15 cellular contexts compared by ENCODE assay signal in genomic region chr1:202835548-202836072, GRCh38. TPM values are rescaled to one million over a fixed set of nuclear protein-coding genes. Genes with fewer than 3 reads are reported as not detected.
A peak's percentile ranks its signal among the peaks of the same experiment; 100 is the strongest.
DNase-seq lines count a peak whose midpoint lies in the region; ATAC-seq and TF ChIP-seq lines count a peak whose summit lies in the region.
"Had no signal": no experiment of that assay in that cellular context is flagged by ENCODE, and none has a peak within 500 bp of the region (broad histone marks: within the 10 kb centered on the region; RNA-seq: fewer than 3 reads in every experiment).

No MANE protein-coding gene starts in this region.

- CTCF ChIA-PET in Caco-2 (lab: Charles Lee): no interaction called here

- peak; percentile 8 for DNase-seq in stimulated activated CD4-positive, alpha-beta T cell treated with anti-CD3 and anti-CD28 coated beads, Interleukin-4, amount 100 ng/mL, for 24 hours
- DNase-seq in stimulated activated CD4-positive, alpha-beta T cell treated with anti-CD3 and anti-CD28 coated beads, Interleukin-2, amount 100 ng/mL, for 48 hours: no peak
- DNase-seq in T-helper 22 cell (ENCODE audit: low read depth): peak; percentile 7
- peak; percentile 76 for DNase-seq in endodermal cell
- no peak for DNase-seq in upper lobe of right lung
- DNase-seq in AG08396 (ENCODE audit: low spot score): no peak
- no peak for DNase-seq in Caco-2
- DNase-seq in stomach: no peak
- DNase-seq: C1 segment of cervical spinal cord, cerebellar nuclear complex, NCI-H2081, uterus had no signal

- H3K9me3 ChIP-seq in endodermal cell (ENCODE audit: control insufficient read depth, low read length) (no peaks in the 10 kb centered on the region), upper lobe of right lung (no peaks in the 10 kb centered on the region), Caco-2 (no peaks in the 10 kb centered on the region), stomach (no peaks in the 10 kb centered on the region)
- H3K9me3 ChIP-seq: uterus had no signal

- POLR2A ChIA-PET in Caco-2 (lab: Charles Lee): no interaction called here

- 58% methylated on average over 3 of the region's 3 CpGs; no CpG with 5 or more reads in 1 of the 2 experiments for WGBS in endodermal cell (ENCODE audit: insufficient coverage in 1 of 2, insufficient read length in 1 of 2), 2 experiments
- WGBS in stomach, 5 donors: 30 to 54% (median 51%) methylated on average over 3 of the region's 3 CpGs

- H3K27me3 ChIP-seq in endodermal cell (ENCODE audit: control insufficient read depth, insufficient read depth, low read length, poor library complexity, severe bottlenecking) (peaks cover 21% of the 10 kb centered on the region), upper lobe of right lung (no peaks in the 10 kb centered on the region), Caco-2 (replicated peaks; ENCODE audit: control insufficient read depth, insufficient read depth, low read length) (no peaks in the 10 kb centered on the region), stomach (peaks cover 0 to 6% (median 0%) of the 10 kb centered on the region in 3 donors)
- H3K27me3 ChIP-seq: uterus had no signal

- TF ChIP-seq EP300 in stomach (IDR thresholded peaks at IDR 0.05): no peak

- no peak overlapping the region for H3K9ac ChIP-seq in endodermal cell (ENCODE audit: extremely low read depth, low read length, poor library complexity, severe bottlenecking)

- no peak overlapping the region for H3K4me3 ChIP-seq in endodermal cell (ENCODE audit: low read length)
- H3K4me3 ChIP-seq in upper lobe of right lung: no peak overlapping the region
- no peak overlapping the region for H3K4me3 ChIP-seq in Caco-2 (ENCODE audit: low read depth, low read length)
- H3K4me3 ChIP-seq in stomach: no peak overlapping the region
- H3K4me3 ChIP-seq: uterus had no signal

- intact Hi-C loops in upper lobe of right lung (cut with DNase I): no loop called here
- intact Hi-C loops in Caco-2 (cut with micrococcal nuclease; ENCODE audit: unreplicated experiment): no loop called here
- intact Hi-C loops in stomach (cut with DNase I; ENCODE audit: low total_unique reads): no loop called here

- H3K4me1 Mint-ChIP-seq in endodermal cell: peaks cover 20% of the 10 kb centered on the region
- peaks cover 11% of the 10 kb centered on the region for H3K4me1 Mint-ChIP-seq in Caco-2 (ENCODE audit: low read depth, unreplicated experiment)

- peak; percentile 34 for ATAC-seq in upper lobe of right lung

- no TSS peak for BruUV-seq in Caco-2 (replicated peaks; lab: Mats Ljungman, UMichigan)

- H3K27me3 Mint-ChIP-seq in endodermal cell (ENCODE audit: insufficient read depth) (peaks cover 38% of the 10 kb centered on the region), Caco-2 (ENCODE audit: insufficient read depth, unreplicated experiment) (no peaks in the 10 kb centered on the region)

- no peaks in the 10 kb centered on the region for H3K9me3 Mint-ChIP-seq in endodermal cell
- H3K9me3 Mint-ChIP-seq in Caco-2 (ENCODE audit: unreplicated experiment): no peaks in the 10 kb centered on the region

- H3K4me1 ChIP-seq in endodermal cell (ENCODE audit: control insufficient read depth, insufficient read depth, low read length): peaks cover 4% of the 10 kb centered on the region
- peaks cover 9% of the 10 kb centered on the region for H3K4me1 ChIP-seq in upper lobe of right lung
- peaks cover 11% of the 10 kb centered on the region for H3K4me1 ChIP-seq in Caco-2
- peaks cover 0 to 22% (median 0%) of the 10 kb centered on the region in 4 donors for H3K4me1 ChIP-seq in stomach
- H3K4me1 ChIP-seq: uterus had no signal

- TF ChIP-seq POLR2A in stomach (IDR thresholded peaks at IDR 0.05): no peak

- H3K36me3 ChIP-seq in endodermal cell (ENCODE audit: control insufficient read depth, insufficient read depth, low read length): no peaks in the 10 kb centered on the region
- no peaks in the 10 kb centered on the region for H3K36me3 ChIP-seq in upper lobe of right lung
- H3K36me3 ChIP-seq in Caco-2 (ENCODE audit: control insufficient read depth, insufficient read depth, low read length): no peaks in the 10 kb centered on the region
- no peaks in the 10 kb centered on the region for H3K36me3 ChIP-seq in stomach
- H3K36me3 ChIP-seq: uterus had no signal

- H3K36me3 Mint-ChIP-seq in endodermal cell (ENCODE audit: low read depth): no peaks in the 10 kb centered on the region
- no peaks in the 10 kb centered on the region for H3K36me3 Mint-ChIP-seq in Caco-2 (ENCODE audit: insufficient read depth, unreplicated experiment)

- H3K27ac Mint-ChIP-seq in endodermal cell (peak overlapping the region; percentile 48), Caco-2 (ENCODE audit: unreplicated experiment) (no peak overlapping the region)
- H3K27ac Mint-ChIP-seq: progenitor cell of endocrine pancreas had no signal

- no peak for TF ChIP-seq CTCF in endodermal cell (conservative IDR thresholded peaks at IDR 0.05)
- TF ChIP-seq CTCF in upper lobe of right lung (IDR thresholded peaks at IDR 0.05): no peak
- TF ChIP-seq CTCF in Caco-2 (IDR thresholded peaks at IDR 0.05; ENCODE audit: insufficient read depth in 1 of 2, low read depth in 1 of 2, low read length in 1 of 2, severe bottlenecking in 1 of 2, unreplicated experiment in 1 of 2): no peak
- TF ChIP-seq CTCF in stomach (IDR thresholded peaks at IDR 0.05): no peak

- H3K27ac ChIP-seq in endodermal cell (ENCODE audit: low read depth, low read length): no peak overlapping the region
- no peak overlapping the region for H3K27ac ChIP-seq in upper lobe of right lung
- H3K27ac ChIP-seq in stomach: no peak overlapping the region
- H3K27ac ChIP-seq: uterus had no signal

- no peak overlapping the region for H3K4me3 Mint-ChIP-seq in endodermal cell
- no peak overlapping the region for H3K4me3 Mint-ChIP-seq in Caco-2 (ENCODE audit: unreplicated experiment)

RNA-seq across cellular contexts. Expression of gene PCAT6, which starts 24.9 kb away (rescaled TPM):
- total RNA-seq in endodermal cell (1 to 10 TPM; 2.3 to 5.0 TPM), upper lobe of right lung (0.81 TPM), Caco-2 (2022) (1.4 TPM in 1 of 2 replicates, not detected in the other), stomach (not detected)
- 14.1 TPM for polyA plus RNA-seq in endodermal cell (2013, experiment 1 of 2)
- polyA plus RNA-seq in endodermal cell (2013, experiment 2 of 2): 13.0 TPM
- 1 to 10 TPM; 1.2 to 3.9 (median 2.7) TPM for polyA plus RNA-seq in stomach
- total RNA-seq: frontal cortex, liver, uterus had no signal

RNA-seq across cellular contexts. Expression of gene KDM5B, which starts 27.4 kb away (rescaled TPM):
- 100 to 1,000 TPM; 207 to 219 TPM for total RNA-seq in endodermal cell
- 115 TPM for polyA plus RNA-seq in endodermal cell (2013, experiment 1 of 2)
- polyA plus RNA-seq in endodermal cell (2013, experiment 2 of 2): 103 TPM
- 57.3 TPM for total RNA-seq in upper lobe of right lung
- 62.7 and 67.5 TPM in 2 replicates for total RNA-seq in Caco-2 (2022)
- 100 to 1,000 TPM in 2 of 5 donors, 10 to 100 TPM in 3; 46.0 to 229 (median 84.5) TPM for total RNA-seq in stomach
- polyA plus RNA-seq in stomach: 10 to 100 TPM in 1 of 3 donors, 1 to 10 TPM in 2; 6.5 to 13.4 (median 7.2) TPM

RNA-seq across cellular contexts. Expression of gene RABIF, which starts 53.3 kb away (rescaled TPM):
- 1 to 10 TPM; 7.8 to 8.2 TPM for total RNA-seq in endodermal cell
- 10.1 TPM for polyA plus RNA-seq in endodermal cell (2013, experiment 1 of 2)
- 8.5 TPM for polyA plus RNA-seq in endodermal cell (2013, experiment 2 of 2)
- total RNA-seq in upper lobe of right lung: 10.0 TPM
- total RNA-seq in Caco-2 (2022): 9.2 and 9.6 TPM in 2 replicates
- 1 to 10 TPM in 2 of 5 donors, under 1 TPM in 1, not detected in 2; 0.45 to 5.1 (median 4.2) TPM for total RNA-seq in stomach
- polyA plus RNA-seq in stomach: 1 to 10 TPM; 4.9 to 9.1 (median 6.1) TPM

Comparison
In these comparisons a context has a peak if more than half of its experiments do, and no peak if none do; other contexts are left out.
1. DNase-seq: peak in stimulated activated CD4-positive, alpha-beta T cell treated with anti-CD3 and anti-CD28 coated beads, Interleukin-4, amount 100 ng/mL, for 24 hours (single experiment), T-helper 22 cell (single experiment) and endodermal cell (single experiment); none in stimulated activated CD4-positive, alpha-beta T cell treated with anti-CD3 and anti-CD28 coated beads, Interleukin-2, amount 100 ng/mL, for 48 hours (0 of 2), upper lobe of right lung (single experiment), AG08396 (single experiment), Caco-2 (0 of 2) and stomach (single experiment).